In genomic region chr1:8661185-8662110, GRCh38 we compare ENCODE assay signal across 8 cellular contexts.
DNase-seq lines count a peak whose midpoint lies in the region; ATAC-seq and TF ChIP-seq lines count a peak whose summit lies in the region.

No MANE protein-coding gene starts in this region.

- TF ChIP-seq CTCF in IMR-90 (conservative IDR thresholded peaks at IDR 0.05; ENCODE audit: low read depth, low read length) (no peak), choroid plexus epithelial cell (conservative IDR thresholded peaks at IDR 0.05; ENCODE audit: low read depth, low read length) (no peak)

- H4K20me1 ChIP-seq in IMR-90 (ENCODE audit: insufficient read depth, low read length): peaks cover 66% of the 10 kb centered on the region

- peak overlapping the region; percentile 78 for H3K18ac ChIP-seq in IMR-90 (ENCODE audit: low read depth, low read length)

- DNase-seq in CD1c-positive myeloid dendritic cell (ENCODE audit: extremely low spot score) (peak; percentile 18), IMR-90 (peak; percentile 91), choroid plexus epithelial cell (ENCODE audit: low read depth) (peak; percentile 94), naive B cell (peak; percentile 31)
- DNase-seq in NK-92 treated with Interleukin-12 subunit alpha and Interleukin-12 subunit beta, amount 100 ng/mL, for 24 hours (lab: John Stamatoyannopoulos, UW): no peak
- DNase-seq in naive thymus-derived CD8-positive, alpha-beta T cell: no peak

- peak; percentile 29; the same call in 1 of the 2 replicates for TF ChIP-seq POLR2A in IMR-90 (IDR thresholded peaks at IDR 0.05; ENCODE audit: low read depth, low read length)

- peak overlapping the region; percentile 59 for H3K14ac ChIP-seq in IMR-90 (replicated peaks; ENCODE audit: low read depth, low read length)

- peak overlapping the region; percentile 10 for H2AK9ac ChIP-seq in IMR-90 (replicated peaks; ENCODE audit: low read depth, low read length, poor library complexity)

- H3K4me3 Mint-ChIP-seq in naive B cell: no peak overlapping the region
- no peak overlapping the region for H3K4me3 Mint-ChIP-seq in naive thymus-derived CD8-positive, alpha-beta T cell

- no peaks in the 10 kb centered on the region for H3K9me3 Mint-ChIP-seq in naive B cell
- H3K9me3 Mint-ChIP-seq in naive thymus-derived CD8-positive, alpha-beta T cell: no peaks in the 10 kb centered on the region

- H2AK5ac ChIP-seq in IMR-90 (ENCODE audit: low read depth, low read length): peak overlapping the region; percentile 83

- H4K8ac ChIP-seq in IMR-90 (ENCODE audit: low read depth in 2 of 2, low read length in 2 of 2): peak overlapping the region; percentile 60 to 77

- peak overlapping the region; percentile 61 for H3K23ac ChIP-seq in IMR-90 (ENCODE audit: low read depth, low read length)

- H3K9me3 ChIP-seq in IMR-90 (ENCODE audit: control insufficient read depth, insufficient read depth, low read length): no peaks in the 10 kb centered on the region

- H3K4me3 ChIP-seq in IMR-90 (ENCODE audit: insufficient read depth, low read depth, low read length) (peak overlapping the region; percentile 2; the same call in 1 of the 2 replicates), choroid plexus epithelial cell (ENCODE audit: low read depth, low read length) (no peak overlapping the region)

- H3K56ac ChIP-seq in IMR-90 (ENCODE audit: extremely low read depth, insufficient read depth, low read length): peak overlapping the region; percentile 51

- CTCF ChIA-PET in IMR-90 (lab: Yijun Ruan, JAX): interaction anchor here (1.1 to 1.2 kb wide), 2 partner anchors 91 to 151 kb away, joined by 3 read pairs; no protein-coding TSS in a partner anchor

- 7% methylated on average over 6 of the region's 8 CpGs; no CpG with 5 or more reads in 1 of the 2 experiments for whole genome bisulfite sequencing in IMR-90 (ENCODE audit: extremely low coverage in 2 of 2, insufficient read length in 1 of 2), 2 experiments

- dilution Hi-C loops in IMR-90 (cut with HindIII; ENCODE audit: low sequenced_read_pairs, unreplicated experiment): no loop called here

- peaks cover 36% of the 10 kb centered on the region for H3K4me1 ChIP-seq in IMR-90 (ENCODE audit: control insufficient read depth, insufficient read depth, low read length)

- peak overlapping the region; percentile 64 for H4K91ac ChIP-seq in IMR-90 (ENCODE audit: insufficient read depth, low read depth, low read length)

- peaks cover 19 to 27% (median 19%) of the 10 kb centered on the region in 3 donors for H3K4me1 Mint-ChIP-seq in naive B cell
- peaks cover 0 to 20% (median 5%) of the 10 kb centered on the region in 4 donors for H3K4me1 Mint-ChIP-seq in naive thymus-derived CD8-positive, alpha-beta T cell

- H3K9me1 ChIP-seq in IMR-90 (ENCODE audit: insufficient read depth, low read length): peaks cover 37% of the 10 kb centered on the region

- peak overlapping the region; percentile 88 for H2BK120ac ChIP-seq in IMR-90 (ENCODE audit: low read depth, low read length)

- ATAC-seq in IMR-90 (ENCODE audit: low read depth): peak; percentile 52
- peak; percentile 19 to 37 for ATAC-seq in naive B cell (ENCODE audit: low read depth in 2 of 2)
- ATAC-seq in HG02938 (IDR thresholded peaks at IDR 0.05; ENCODE audit: unreplicated experiment): no peak
- no peak for ATAC-seq in GM21529 (IDR thresholded peaks at IDR 0.05; ENCODE audit: unreplicated experiment)
- no peak for ATAC-seq in naive thymus-derived CD8-positive, alpha-beta T cell

- H3K27ac ChIP-seq in IMR-90 (ENCODE audit: insufficient read depth, low read length): peak overlapping the region; percentile 95

- no peaks in the 10 kb centered on the region for H3K27me3 ChIP-seq in IMR-90 (ENCODE audit: control insufficient read depth, insufficient read depth, low read length)

- peak overlapping the region; percentile 36 for H4K5ac ChIP-seq in IMR-90 (ENCODE audit: low read depth, low read length)

- H2BK15ac ChIP-seq in IMR-90 (ENCODE audit: low read depth, low read length): peak overlapping the region; percentile 35; the same call in 2 of the 3 replicates

- peak overlapping the region; percentile 84 for H3K4me2 ChIP-seq in IMR-90 (ENCODE audit: low read depth, low read length)

- H3K27me3 Mint-ChIP-seq in naive B cell: no peaks in the 10 kb centered on the region
- no peaks in the 10 kb centered on the region for H3K27me3 Mint-ChIP-seq in naive thymus-derived CD8-positive, alpha-beta T cell

- peak overlapping the region; percentile 87 for H3K4ac ChIP-seq in IMR-90 (ENCODE audit: low read depth, low read length)

- H2BK5ac ChIP-seq in IMR-90 (ENCODE audit: low read depth, low read length, poor library complexity, severe bottlenecking): peak overlapping the region; percentile 91

- peaks cover 39 to 73% of the 10 kb centered on the region in 2 experiments for H3K79me1 ChIP-seq in IMR-90 (ENCODE audit: low read depth in 1 of 2, low read length in 2 of 2)

- no peaks in the 10 kb centered on the region for H3K36me3 ChIP-seq in IMR-90 (ENCODE audit: control insufficient read depth, insufficient read depth, low read length)

- no TSS peak for BruUV-seq in IMR-90 (replicated peaks; lab: Mats Ljungman, UMichigan)

- intact Hi-C loops in IMR-90 (cut with micrococcal nuclease): loop anchor here (2.0 to 10.0 kb wide), 2 partner anchors 35 to 287 kb away; no protein-coding TSS in a partner anchor

- peak overlapping the region in 1 of 6 donors; percentile 43 for H3K27ac Mint-ChIP-seq in naive B cell
- no peak overlapping the region for H3K27ac Mint-ChIP-seq in naive thymus-derived CD8-positive, alpha-beta T cell

- peak overlapping the region; percentile 3 for H2AFZ ChIP-seq in IMR-90 (replicated peaks; ENCODE audit: low read length, poor library complexity)

- H2BK20ac ChIP-seq in IMR-90 (ENCODE audit: low read depth, low read length): peak overlapping the region; percentile 73

- H3K36me3 Mint-ChIP-seq in naive B cell: peaks cover 0 to under 1% of the 10 kb centered on the region in 2 donors
- peaks cover 0 to 4% (median 2%) of the 10 kb centered on the region in 3 donors for H3K36me3 Mint-ChIP-seq in naive thymus-derived CD8-positive, alpha-beta T cell

- in situ Hi-C loops in IMR-90 (cut with MboI; ENCODE audit: low sequenced_read_pairs): no loop called here

- no peak; the same call in 1 of the 2 replicates for TF ChIP-seq RAD21 in IMR-90 (IDR thresholded peaks at IDR 0.05; ENCODE audit: low read length)

- H3K9ac ChIP-seq in IMR-90 (ENCODE audit: low read depth, low read length): peak overlapping the region; percentile 71

- POLR2A ChIA-PET in IMR-90 (lab: Charles Lee; ENCODE audit: unreplicated experiment): no interaction called here
- POLR2A ChIA-PET in naive thymus-derived CD8-positive, alpha-beta T cell (lab: Charles Lee): no interaction called here

TF ChIP-seq in IMR-90, 13 proteins besides CTCF, POLR2A, EP300 and RAD21:
- TF ChIP-seq BHLHE40 (IDR thresholded peaks at IDR 0.05; ENCODE audit: low read depth, low read length) (peak; percentile 22; the same call in 1 of the 2 replicates), CHD1 (IDR thresholded peaks at IDR 0.05; ENCODE audit: low read depth, low read length) (no peak), RFX5 (IDR thresholded peaks at IDR 0.05; ENCODE audit: low read depth, low read length) (no peak), ELK1 (IDR thresholded peaks at IDR 0.05; ENCODE audit: borderline replicate concordance, low read depth, low read length) (no peak), SMC3 (IDR thresholded peaks at IDR 0.05; ENCODE audit: low read depth, low read length) (no peak), MAZ (IDR thresholded peaks at IDR 0.05; ENCODE audit: borderline replicate concordance, low read depth, low read length) (0 out of 2 replicates have a peak, but pooled peaks have one; percentile 21)

Comparison
In these comparisons a context has a peak if more than half of its experiments do, and no peak if none do; other contexts are left out.
1. DNase-seq: peak in CD1c-positive myeloid dendritic cell (single experiment), IMR-90 (single experiment), choroid plexus epithelial cell (single experiment) and naive B cell (single experiment); none in NK-92 treated with Interleukin-12 subunit alpha and Interleukin-12 subunit beta, amount 100 ng/mL, for 24 hours (single experiment) and naive thymus-derived CD8-positive, alpha-beta T cell (0 of 10).
2. ATAC-seq: peak in IMR-90 (single experiment) and naive B cell (2 of 2); none in HG02938 (single experiment), GM21529 (single experiment) and naive thymus-derived CD8-positive, alpha-beta T cell (0 of 2).